Comparison of ENCODE assay signal across 16 cellular contexts in genomic region chr17:32388613-32389459, GRCh38. TPM values are rescaled to one million over a fixed set of nuclear protein-coding genes. Genes with fewer than 3 reads are reported as not detected.
DNase-seq lines count a peak whose midpoint lies in the region; ATAC-seq and TF ChIP-seq lines count a peak whose summit lies in the region.
"Had no signal": no experiment of that assay in that cellular context is flagged by ENCODE, and none has a peak within 500 bp of the region (broad histone marks: within the 10 kb centered on the region; RNA-seq: fewer than 3 reads in every experiment).

No MANE protein-coding gene starts in this region.

- no peak overlapping the region for H3K4me3 ChIP-seq in CD8-positive, alpha-beta T cell (ENCODE audit: low read depth, low read length)
- H3K4me3 ChIP-seq in IMR-90 (ENCODE audit: insufficient read depth, low read depth, low read length) = no peak overlapping the region
- no peak overlapping the region for H3K4me3 ChIP-seq in mesenchymal stem cell (ENCODE audit: insufficient read depth in 1 of 2, low read depth in 1 of 2, low read length in 2 of 2)
- H3K4me3 ChIP-seq: SJCRH30 had no signal

- H2AK9ac ChIP-seq in IMR-90 (replicated peaks; ENCODE audit: low read depth, low read length, poor library complexity) = no peak overlapping the region

- no peak for TF ChIP-seq RAD21 in IMR-90 (IDR thresholded peaks at IDR 0.05; ENCODE audit: low read length)

- H3K23ac ChIP-seq in IMR-90 (ENCODE audit: low read depth, low read length) (no peak overlapping the region), mesenchymal stem cell (ENCODE audit: low read length in 2 of 2) (no peak overlapping the region)

- H3K4ac ChIP-seq in IMR-90 (ENCODE audit: low read depth, low read length) (no peak overlapping the region), mesenchymal stem cell (ENCODE audit: low read depth in 1 of 2, low read length in 2 of 2) (no peak overlapping the region)

- H2BK5ac ChIP-seq in IMR-90 (ENCODE audit: low read depth, low read length, poor library complexity, severe bottlenecking) = no peak overlapping the region
- no peak overlapping the region for H2BK5ac ChIP-seq in mesenchymal stem cell (ENCODE audit: low read depth, low read length, poor library complexity, severe bottlenecking)

- CTCF ChIA-PET in CD8-positive, alpha-beta T cell (lab: Charles Lee) = interaction anchor here (1.3 kb wide), 1 partner anchor 16 kb away, joined by 3 read pairs; no protein-coding TSS in a partner anchor
- CTCF ChIA-PET in IMR-90 (lab: Yijun Ruan, JAX) = no interaction called here

- no peak overlapping the region for H2AK5ac ChIP-seq in IMR-90 (ENCODE audit: low read depth, low read length)
- no peak overlapping the region for H2AK5ac ChIP-seq in mesenchymal stem cell (ENCODE audit: low read length, severe bottlenecking)

- no peak overlapping the region for H3K9ac ChIP-seq in IMR-90 (ENCODE audit: low read depth, low read length)
- no peak overlapping the region for H3K9ac ChIP-seq in mesenchymal stem cell (ENCODE audit: low read length)

- H4K91ac ChIP-seq in IMR-90 (ENCODE audit: insufficient read depth, low read depth, low read length) (no peak overlapping the region), mesenchymal stem cell (ENCODE audit: low read length) (no peak overlapping the region)

- no peak overlapping the region for H2BK20ac ChIP-seq in IMR-90 (ENCODE audit: low read depth, low read length)

- H3K27ac Mint-ChIP-seq in CD8-positive, alpha-beta T cell = peak overlapping the region; percentile 45
- H3K27ac Mint-ChIP-seq in central memory CD8-positive, alpha-beta T cell (ENCODE audit: low read depth) = peak overlapping the region; percentile 68

- peaks cover 2% of the 10 kb centered on the region; the same call in 1 of the 2 replicates for H3K9me1 ChIP-seq in IMR-90 (ENCODE audit: insufficient read depth, low read length)

- H3K4me1 ChIP-seq in CD8-positive, alpha-beta T cell (ENCODE audit: insufficient read depth, low read length) = no peaks in the 10 kb centered on the region
- no peaks in the 10 kb centered on the region for H3K4me1 ChIP-seq in IMR-90 (ENCODE audit: control insufficient read depth, insufficient read depth, low read length)
- H3K4me1 ChIP-seq in mesenchymal stem cell (ENCODE audit: control insufficient read depth, insufficient read depth, low read depth, low read length) = no peaks in the 10 kb centered on the region
- H3K4me1 ChIP-seq: SJCRH30 had no signal

- no peak for DNase-seq in CD8-positive, alpha-beta T cell
- no peak for DNase-seq in IMR-90
- no peak for DNase-seq in central memory CD8-positive, alpha-beta T cell (ENCODE audit: low spot score in 2 of 2)
- peak; percentile 45 for DNase-seq in mesenchymal stem cell
- no peak for DNase-seq in mesenteric fat pad (ENCODE audit: low spot score)
- DNase-seq in T1000 (lab: John Stamatoyannopoulos, UW) = no peak
- DNase-seq in islet precursor cell = no peak
- DNase-seq: C1 segment of cervical spinal cord, DMS79 treated with DMSO at 0.1 percent for 48 hours, H9, NCI-H1092, NCI-H1436 treated with DMSO at 0.1 percent for 48 hours, NCI-H2029 treated with DMSO at 0.1 percent for 48 hours, NCI-H2171 treated with DMSO at 0.1 percent for 48 hours, SJCRH30 had no signal

- no peak overlapping the region for H2BK120ac ChIP-seq in IMR-90 (ENCODE audit: low read depth, low read length)
- no peak overlapping the region for H2BK120ac ChIP-seq in mesenchymal stem cell (ENCODE audit: low read depth, low read length)

- WGBS in IMR-90 (ENCODE audit: extremely low coverage in 2 of 2, insufficient read length in 1 of 2), 2 experiments = no CpG with 5 or more reads among the region's 6 CpGs
- WGBS in mesenchymal stem cell = 98% methylated on average over 5 of the region's 6 CpGs

- no peak overlapping the region for H3K4me3 Mint-ChIP-seq in CD8-positive, alpha-beta T cell
- no peak overlapping the region for H3K4me3 Mint-ChIP-seq in central memory CD8-positive, alpha-beta T cell
- H3K4me3 Mint-ChIP-seq: H9 had no signal

- no peak overlapping the region for H2BK12ac ChIP-seq in mesenchymal stem cell (ENCODE audit: low read length in 2 of 2)

- H2BK15ac ChIP-seq in IMR-90 (ENCODE audit: low read depth, low read length) = no peak overlapping the region
- H2BK15ac ChIP-seq in mesenchymal stem cell (ENCODE audit: low read depth, poor library complexity, severe bottlenecking) = no peak overlapping the region

- POLR2A ChIA-PET in CD8-positive, alpha-beta T cell (lab: Charles Lee) = interaction anchor here (1.5 kb wide), 1 partner anchor 10 kb away, joined by 4 read pairs; no protein-coding TSS in a partner anchor
- POLR2A ChIA-PET in IMR-90 (lab: Charles Lee; ENCODE audit: unreplicated experiment) = no interaction called here

- no peak overlapping the region for H3K18ac ChIP-seq in IMR-90 (ENCODE audit: low read depth, low read length)
- H3K18ac ChIP-seq in mesenchymal stem cell (ENCODE audit: low read depth in 1 of 2, low read length in 2 of 2) = no peak overlapping the region

- no peak for ATAC-seq in CD8-positive, alpha-beta T cell
- peak; percentile 7; the same call in 1 of the 2 replicates for ATAC-seq in IMR-90 (ENCODE audit: low read depth)
- no peak for ATAC-seq in central memory CD8-positive, alpha-beta T cell (replicated peaks; ENCODE audit: extremely low read depth, poor library complexity, severe bottlenecking)
- ATAC-seq: Panc1 had no signal

- H4K8ac ChIP-seq in IMR-90 (ENCODE audit: low read depth in 2 of 2, low read length in 2 of 2) (no peak overlapping the region), mesenchymal stem cell (ENCODE audit: low read length) (no peak overlapping the region)

- H3K79me1 ChIP-seq in IMR-90 (ENCODE audit: low read depth in 1 of 2, low read length in 2 of 2) (peaks cover 5 to 8% of the 10 kb centered on the region in 2 experiments; a peak in 2 of 4 replicates), mesenchymal stem cell (replicated peaks; ENCODE audit: low read length, poor library complexity, severe bottlenecking) (peaks cover 4% of the 10 kb centered on the region)

- H3K4me2 ChIP-seq in IMR-90 (ENCODE audit: low read depth, low read length) (no peak overlapping the region), mesenchymal stem cell (ENCODE audit: low read length, poor library complexity, severe bottlenecking) (no peak overlapping the region)

- no peaks in the 10 kb centered on the region for H3K27me3 Mint-ChIP-seq in CD8-positive, alpha-beta T cell (ENCODE audit: low read depth)
- no peaks in the 10 kb centered on the region for H3K27me3 Mint-ChIP-seq in central memory CD8-positive, alpha-beta T cell

- no peak for TF ChIP-seq CTCF in CD8-positive, alpha-beta T cell (IDR thresholded peaks at IDR 0.05)
- no peak for TF ChIP-seq CTCF in IMR-90 (conservative IDR thresholded peaks at IDR 0.05; ENCODE audit: low read depth, low read length)

- H3K14ac ChIP-seq in IMR-90 (replicated peaks; ENCODE audit: low read depth, low read length) (no peak overlapping the region), mesenchymal stem cell (ENCODE audit: low read length in 2 of 2) (no peak overlapping the region)

- no peak for TF ChIP-seq POLR2A in IMR-90 (IDR thresholded peaks at IDR 0.05; ENCODE audit: low read depth, low read length)

- intact Hi-C loops in CD8-positive, alpha-beta T cell (cut with DNase I, micrococcal nuclease) = no loop called here
- intact Hi-C loops in IMR-90 (cut with micrococcal nuclease) = no loop called here

- peaks cover 3% of the 10 kb centered on the region for H3K4me1 Mint-ChIP-seq in CD8-positive, alpha-beta T cell (ENCODE audit: low read depth)
- peaks cover 11% of the 10 kb centered on the region for H3K4me1 Mint-ChIP-seq in central memory CD8-positive, alpha-beta T cell
- H3K4me1 Mint-ChIP-seq: H9 had no signal

- in situ Hi-C loops in IMR-90 (cut with MboI; ENCODE audit: low sequenced_read_pairs) = no loop called here

- no peaks in the 10 kb centered on the region for H3K9me3 ChIP-seq in CD8-positive, alpha-beta T cell (ENCODE audit: low read length)
- H3K9me3 ChIP-seq in IMR-90 (ENCODE audit: control insufficient read depth, insufficient read depth, low read length) = no peaks in the 10 kb centered on the region
- no peaks in the 10 kb centered on the region for H3K9me3 ChIP-seq in mesenchymal stem cell (ENCODE audit: control insufficient read depth, low read length)
- H3K9me3 ChIP-seq: SJCRH30 had no signal

- H3K9me3 Mint-ChIP-seq in CD8-positive, alpha-beta T cell = no peaks in the 10 kb centered on the region
- no peaks in the 10 kb centered on the region for H3K9me3 Mint-ChIP-seq in central memory CD8-positive, alpha-beta T cell
- H3K9me3 Mint-ChIP-seq: H9 had no signal

- dilution Hi-C loops in IMR-90 (cut with HindIII; ENCODE audit: low sequenced_read_pairs, unreplicated experiment) = no loop called here

- H4K20me1 ChIP-seq in IMR-90 (ENCODE audit: insufficient read depth, low read length) = peaks cover 4% of the 10 kb centered on the region; the same call in 1 of the 2 replicates

- H3K56ac ChIP-seq in IMR-90 (ENCODE audit: extremely low read depth, insufficient read depth, low read length) = no peak overlapping the region

- BruUV-seq in IMR-90 (replicated peaks; lab: Mats Ljungman, UMichigan) = no TSS peak

- H3K36me3 ChIP-seq in CD8-positive, alpha-beta T cell (ENCODE audit: insufficient read depth, low read length) = no peaks in the 10 kb centered on the region
- peaks cover 3% of the 10 kb centered on the region for H3K36me3 ChIP-seq in IMR-90 (ENCODE audit: control insufficient read depth, insufficient read depth, low read length)
- peaks cover 6 to 38% of the 10 kb centered on the region in 2 experiments for H3K36me3 ChIP-seq in mesenchymal stem cell (ENCODE audit: control insufficient read depth in 1 of 2, insufficient read depth in 2 of 2, low read depth in 1 of 2, low read length in 2 of 2)
- H3K36me3 ChIP-seq: SJCRH30 had no signal

- H3K36me3 Mint-ChIP-seq in CD8-positive, alpha-beta T cell = peaks cover 12% of the 10 kb centered on the region
- H3K36me3 Mint-ChIP-seq in central memory CD8-positive, alpha-beta T cell (ENCODE audit: insufficient read depth) = peaks cover 17% of the 10 kb centered on the region

- H3K27me3 ChIP-seq in CD8-positive, alpha-beta T cell (ENCODE audit: insufficient read depth, low read length) = no peaks in the 10 kb centered on the region
- H3K27me3 ChIP-seq in IMR-90 (ENCODE audit: control insufficient read depth, insufficient read depth, low read length) (no peaks in the 10 kb centered on the region), mesenchymal stem cell (ENCODE audit: control insufficient read depth in 1 of 2, insufficient read depth in 1 of 2, low read length in 2 of 2) (no peaks in the 10 kb centered on the region)
- H3K27me3 ChIP-seq: SJCRH30 had no signal

- no peak overlapping the region for H2AFZ ChIP-seq in IMR-90 (replicated peaks; ENCODE audit: low read length, poor library complexity)
- H2AFZ ChIP-seq in mesenchymal stem cell (ENCODE audit: low read depth, low read length) = no peak overlapping the region

- H4K5ac ChIP-seq in IMR-90 (ENCODE audit: low read depth, low read length) = no peak overlapping the region

- no peak overlapping the region for H3K27ac ChIP-seq in CD8-positive, alpha-beta T cell (ENCODE audit: low read depth, low read length)
- H3K27ac ChIP-seq in IMR-90 (ENCODE audit: insufficient read depth, low read length) (no peak overlapping the region), mesenchymal stem cell (ENCODE audit: low read length, poor library complexity, severe bottlenecking) (no peak overlapping the region)
- H3K27ac ChIP-seq: SJCRH30 had no signal

RNA-seq across cellular contexts. Expression of gene ZNF207, which starts 38.9 kb away (rescaled TPM):
- 100 to 1,000 TPM; 276 to 277 TPM for total RNA-seq in CD8-positive, alpha-beta T cell
- total RNA-seq in IMR-90 (2012; rRNA removed) (207 and 208 TPM in 2 replicates), mesenteric fat pad (157 TPM)
- 181 and 199 TPM in 2 replicates for polyA plus RNA-seq in IMR-90 (2012; rRNA removed)
- polyA plus RNA-seq in IMR-90 (2012; cell fraction: cytosol; rRNA removed) = 63.7 and 95.7 TPM in 2 replicates
- 108 and 232 TPM in 2 replicates for polyA plus RNA-seq in IMR-90 (2012; cell fraction: nucleus; rRNA removed; ENCODE audit: low replicate concordance)
- polyA plus RNA-seq in mesenchymal stem cell (2013, experiment 1 of 2) = 150 TPM
- 155 TPM for polyA plus RNA-seq in mesenchymal stem cell (2013, experiment 2 of 2)

RNA-seq across cellular contexts. Expression of gene C17orf75, which starts 46.9 kb away (rescaled TPM):
- total RNA-seq in CD8-positive, alpha-beta T cell = 10 to 100 TPM; 12.5 to 14.0 TPM
- total RNA-seq in IMR-90 (2012; rRNA removed) (16.1 and 18.3 TPM in 2 replicates), mesenteric fat pad (8.6 TPM)
- polyA plus RNA-seq in IMR-90 (2012; rRNA removed) = 8.2 and 11.5 TPM in 2 replicates
- polyA plus RNA-seq in IMR-90 (2012; cell fraction: cytosol; rRNA removed) = 3.7 and 6.5 TPM in 2 replicates
- 10.4 and 27.8 TPM in 2 replicates for polyA plus RNA-seq in IMR-90 (2012; cell fraction: nucleus; rRNA removed; ENCODE audit: low replicate concordance)
- polyA plus RNA-seq in mesenchymal stem cell (2013, experiment 1 of 2) = 9.6 TPM
- 12.3 TPM for polyA plus RNA-seq in mesenchymal stem cell (2013, experiment 2 of 2)

RNA-seq across cellular contexts. Expression of gene PSMD11, which starts 55.5 kb away (rescaled TPM):
- total RNA-seq in CD8-positive, alpha-beta T cell = 10 to 100 TPM; 69.9 to 72.6 TPM
- total RNA-seq in IMR-90 (2012; rRNA removed) (68.0 and 85.9 TPM in 2 replicates), mesenteric fat pad (104 TPM)
- 63.4 and 64.7 TPM in 2 replicates for polyA plus RNA-seq in IMR-90 (2012; rRNA removed)
- polyA plus RNA-seq in IMR-90 (2012; cell fraction: cytosol; rRNA removed) = 27.3 and 44.4 TPM in 2 replicates
- polyA plus RNA-seq in IMR-90 (2012; cell fraction: nucleus; rRNA removed; ENCODE audit: low replicate concordance) = 22.8 and 69.6 TPM in 2 replicates
- 93.6 TPM for polyA plus RNA-seq in mesenchymal stem cell (2013, experiment 1 of 2)
- 101 TPM for polyA plus RNA-seq in mesenchymal stem cell (2013, experiment 2 of 2)
